ENCODE assay signal across 29 cellular contexts in genomic region chr4:2886161-2886560, GRCh38. TPM values are rescaled to one million over a fixed set of nuclear protein-coding genes. Genes with fewer than 3 reads are reported as not detected.
DNase-seq lines count a peak whose midpoint lies in the region; ATAC-seq, FAIRE-seq and TF ChIP-seq lines count a peak whose summit lies in the region.
"Had no signal": no experiment of that assay in that cellular context is flagged by ENCODE, and none has a peak within 500 bp of the region (broad histone marks: within the 10 kb centered on the region; RNA-seq: fewer than 3 reads in every experiment).

No MANE protein-coding gene starts in this region.

- no peak for DNase-seq in activated CD4-positive, alpha-beta T cell treated with anti-CD3 and anti-CD28 coated beads, Interleukin-2, amount 10 ng/mL, durations not matched to agents 7 days and 5 days
- no peak for DNase-seq in activated CD4-positive, alpha-beta T cell treated with anti-CD3 and anti-CD28 coated beads for 4 hours
- DNase-seq in D721Med (ENCODE audit: insufficient read length, low spot score) (peak; percentile 46), NCI-H82 treated with DMSO at 0.1 percent for 48 hours (lab: John Stamatoyannopoulos, UW; ENCODE audit: unreplicated experiment) (peak; percentile 77), dorsolateral prefrontal cortex (no peak), DMS153 (lab: John Stamatoyannopoulos, UW) (no peak)
- DNase-seq: activated CD4-positive, CD25-positive, alpha-beta regulatory T cell treated with anti-CD3 and anti-CD28 coated beads, Interleukin-2, amount 50 U/mL, for 72 hours; activated CD8-positive, alpha-beta memory T cell treated with anti-CD3 and anti-CD28 coated beads, Interleukin-2, amount 50 U/mL, for 48 hours; activated CD8-positive, alpha-beta T cell treated with anti-CD3 and anti-CD28 coated beads for 36 hours; activated gamma-delta T cell; Caco-2; DMS79 treated with DMSO at 0.1 percent for 48 hours; GF-D8; lower lobe of right lung; MV-4-11; naive thymus-derived CD4-positive, alpha-beta T cell; NCI-H510A; PC-9; psoas muscle; stimulated activated naive CD4-positive, alpha-beta T cell; T-helper 2 cell had no signal

- no peak overlapping the region for H3K4me3 Mint-ChIP-seq in activated CD4-positive, alpha-beta T cell treated with anti-CD3 and anti-CD28 coated beads, Interleukin-2, amount 10 ng/mL, durations not matched to agents 7 days and 5 days
- H3K4me3 Mint-ChIP-seq: activated CD8-positive, alpha-beta T cell treated with anti-CD3 and anti-CD28 coated beads for 36 hours; GM23338; naive thymus-derived CD4-positive, alpha-beta T cell; type B pancreatic cell had no signal

- FAIRE-seq in D721Med (lab: Jason Lieb, UNC) = peak; percentile 95
- FAIRE-seq: astrocyte, frontal cortex had no signal

- peak overlapping the region; percentile 52 for H3K27ac Mint-ChIP-seq in activated CD4-positive, alpha-beta T cell treated with anti-CD3 and anti-CD28 coated beads, Interleukin-2, amount 10 ng/mL, durations not matched to agents 7 days and 5 days
- H3K27ac Mint-ChIP-seq: activated CD8-positive, alpha-beta T cell treated with anti-CD3 and anti-CD28 coated beads for 36 hours; GM23338; type B pancreatic cell had no signal

- no peak for TF ChIP-seq CTCF in D721Med (IDR thresholded peaks at IDR 0.05; ENCODE audit: insufficient read depth, missing control alignments)
- no peak for TF ChIP-seq CTCF in dorsolateral prefrontal cortex (IDR thresholded peaks at IDR 0.05 in 54 of 56, conservative IDR thresholded peaks at IDR 0.05 in 2 of 56; ENCODE audit: low read depth in 1 of 56, partially characterized antibody in 56 of 56)

- ATAC-seq in GM19328 (IDR thresholded peaks at IDR 0.05; ENCODE audit: unreplicated experiment) = no peak
- no peak for ATAC-seq in GM21423 (IDR thresholded peaks at IDR 0.05; ENCODE audit: unreplicated experiment)
- ATAC-seq: activated CD8-positive, alpha-beta T cell treated with anti-CD3 and anti-CD28 coated beads for 36 hours; GM23338; lower lobe of right lung; naive thymus-derived CD4-positive, alpha-beta T cell had no signal

- no peak overlapping the region for H3K4me3 ChIP-seq in dorsolateral prefrontal cortex
- H3K4me3 ChIP-seq: GM23338, lower lobe of right lung, PC-9, psoas muscle had no signal

- peaks cover 6% of the 10 kb centered on the region for H3K4me1 Mint-ChIP-seq in activated CD4-positive, alpha-beta T cell treated with anti-CD3 and anti-CD28 coated beads, Interleukin-2, amount 10 ng/mL, durations not matched to agents 7 days and 5 days

- no peaks in the 10 kb centered on the region for H3K27me3 Mint-ChIP-seq in activated CD4-positive, alpha-beta T cell treated with anti-CD3 and anti-CD28 coated beads, Interleukin-2, amount 10 ng/mL, durations not matched to agents 7 days and 5 days
- H3K27me3 Mint-ChIP-seq: activated CD8-positive, alpha-beta T cell treated with anti-CD3 and anti-CD28 coated beads for 36 hours; IgD-negative memory B cell; naive thymus-derived CD4-positive, alpha-beta T cell; type B pancreatic cell had no signal

- CTCF ChIA-PET in activated CD4-positive, alpha-beta T cell treated with anti-CD3 and anti-CD28 coated beads, Interleukin-2, amount 10 ng/mL, durations not matched to agents 7 days and 5 days (lab: Charles Lee) = no interaction called here

- intact Hi-C loops in dorsolateral prefrontal cortex (cut with DNase I) = no loop called here

- peaks cover 44% of the 10 kb centered on the region for H3K36me3 Mint-ChIP-seq in activated CD4-positive, alpha-beta T cell treated with anti-CD3 and anti-CD28 coated beads, Interleukin-2, amount 10 ng/mL, durations not matched to agents 7 days and 5 days (ENCODE audit: low read depth)

- no peaks in the 10 kb centered on the region for H3K27me3 ChIP-seq in dorsolateral prefrontal cortex

- H3K27ac ChIP-seq in dorsolateral prefrontal cortex = peak overlapping the region in 36 of 59 donors; percentile 4 to 80 (median 50)
- H3K27ac ChIP-seq: 22Rv1, lower lobe of right lung, PC-9, psoas muscle had no signal

- no peaks in the 10 kb centered on the region for H3K9me3 Mint-ChIP-seq in activated CD4-positive, alpha-beta T cell treated with anti-CD3 and anti-CD28 coated beads, Interleukin-2, amount 10 ng/mL, durations not matched to agents 7 days and 5 days
- H3K9me3 Mint-ChIP-seq: activated CD8-positive, alpha-beta T cell treated with anti-CD3 and anti-CD28 coated beads for 36 hours; GM23338; IgD-negative memory B cell; naive thymus-derived CD4-positive, alpha-beta T cell; type B pancreatic cell had no signal

- POLR2A ChIA-PET in activated CD4-positive, alpha-beta T cell treated with anti-CD3 and anti-CD28 coated beads, Interleukin-2, amount 10 ng/mL, durations not matched to agents 7 days and 5 days (lab: Charles Lee) = no interaction called here

RNA-seq across cellular contexts. Expression of gene ADD1, which starts 42.5 kb away (rescaled TPM):
- total RNA-seq in activated CD4-positive, alpha-beta T cell treated with anti-CD3 and anti-CD28 coated beads, Interleukin-2, amount 10 ng/mL, durations not matched to agents 7 days and 5 days = 100 to 1,000 TPM; 264 to 266 TPM
- 100 to 1,000 TPM; 448 to 781 (median 536) TPM for total RNA-seq in dorsolateral prefrontal cortex

Comparison
In these comparisons a context has a peak if more than half of its experiments do, and no peak if none do; other contexts are left out.
1. DNase-seq: peak in D721Med (single experiment) and NCI-H82 treated with DMSO at 0.1 percent for 48 hours (single experiment); none in activated CD4-positive, alpha-beta T cell treated with anti-CD3 and anti-CD28 coated beads, Interleukin-2, amount 10 ng/mL, durations not matched to agents 7 days and 5 days (single experiment), activated CD4-positive, alpha-beta T cell treated with anti-CD3 and anti-CD28 coated beads for 4 hours (0 of 2), dorsolateral prefrontal cortex (0 of 10) and DMS153 (single experiment).